1 cellular context compared by ENCODE assay signal in genomic region chr1:245363821-245364220, GRCh38.
TF ChIP-seq lines count a peak whose summit lies in the region.

No MANE protein-coding gene starts in this region.

TF ChIP-seq in HepG2, 621 proteins besides CTCF, POLR2A, EP300 and RAD21 (continued from another document):
- peak in 1 of 2 experiments; percentile 31; a peak in 1 of 4 replicates for TF ChIP-seq HMGXB4 (CRISPR knock-in tag; IDR thresholded peaks at IDR 0.05; ENCODE audit: borderline replicate concordance in 1 of 2, low read depth in 1 of 2)
- TF ChIP-seq STAG1 (CRISPR knock-in tag; IDR thresholded peaks at IDR 0.05) = peak; percentile 77
- TF ChIP-seq SMC3 (IDR thresholded peaks at IDR 0.05; ENCODE audit: low read length) = peak; percentile 43; the same call in 1 of the 2 replicates
- TF ChIP-seq IKZF5 (CRISPR knock-in tag; IDR thresholded peaks at IDR 0.05) = 0 out of 2 replicates have a peak, but pooled peaks have one; percentile 22
- TF ChIP-seq MED13 (CRISPR knock-in tag; IDR thresholded peaks at IDR 0.05) = no peak
- TF ChIP-seq PBX2 (CRISPR knock-in tag; IDR thresholded peaks at IDR 0.05) = no peak
- no peak for TF ChIP-seq ZBTB46 (CRISPR knock-in tag; IDR thresholded peaks at IDR 0.05; ENCODE audit: borderline replicate concordance)
- peak; percentile 37 for TF ChIP-seq TEAD3 (CRISPR knock-in tag; optimal IDR thresholded peaks at IDR 0.05; ENCODE audit: borderline replicate concordance)
- 0 out of 2 replicates have a peak, but pooled peaks have one; percentile 55 for TF ChIP-seq NRL (CRISPR knock-in tag; IDR thresholded peaks at IDR 0.05; ENCODE audit: borderline replicate concordance)
- TF ChIP-seq ZNF687 (CRISPR knock-in tag; IDR thresholded peaks at IDR 0.05) = 0 out of 2 replicates have a peak, but pooled peaks have one; percentile 25
- no peak for TF ChIP-seq SIX1 (CRISPR knock-in tag; IDR thresholded peaks at IDR 0.05; ENCODE audit: borderline replicate concordance)
- no peak for TF ChIP-seq ZBTB40 (IDR thresholded peaks at IDR 0.05)
- TF ChIP-seq ZBTB40 (CRISPR knock-in tag; IDR thresholded peaks at IDR 0.05) = 0 out of 2 replicates have a peak, but pooled peaks have one; percentile 35
- peak; percentile 37; the same call in 1 of the 2 replicates for TF ChIP-seq PATZ1 (CRISPR knock-in tag; IDR thresholded peaks at IDR 0.05)
- no peak for TF ChIP-seq ZNF788 (CRISPR knock-in tag; IDR thresholded peaks at IDR 0.05; ENCODE audit: borderline replicate concordance)
- TF ChIP-seq LCORL (IDR thresholded peaks at IDR 0.05) = no peak
- TF ChIP-seq LCORL (CRISPR knock-in tag; IDR thresholded peaks at IDR 0.05) = 0 out of 2 replicates have a peak, but pooled peaks have one; percentile 23
- TF ChIP-seq SALL1 (CRISPR knock-in tag; IDR thresholded peaks at IDR 0.05) = peak; percentile 44; the same call in 1 of the 2 replicates
- TF ChIP-seq MAX (IDR thresholded peaks at IDR 0.05) = 0 out of 2 replicates have a peak, but pooled peaks have one; percentile 32
- TF ChIP-seq ZNF713 (CRISPR knock-in tag; IDR thresholded peaks at IDR 0.05) = no peak
- peak; percentile 90 for TF ChIP-seq ZNF263 (CRISPR knock-in tag; IDR thresholded peaks at IDR 0.05)
- no peak for TF ChIP-seq HOXA9 (CRISPR knock-in tag; IDR thresholded peaks at IDR 0.05; ENCODE audit: borderline replicate concordance)
- 0 out of 2 replicates have a peak, but pooled peaks have one; percentile 10 for TF ChIP-seq ZNF629 (CRISPR knock-in tag; conservative IDR thresholded peaks at IDR 0.05)
- peak; percentile 39; the same call in 1 of the 2 replicates for TF ChIP-seq ZNF292 (CRISPR knock-in tag; IDR thresholded peaks at IDR 0.05; ENCODE audit: borderline replicate concordance, low read depth)
- 0 out of 2 replicates have a peak, but pooled peaks have one; percentile 67 for TF ChIP-seq ZNF891 (CRISPR knock-in tag; IDR thresholded peaks at IDR 0.05)
- TF ChIP-seq AGO1 (IDR thresholded peaks at IDR 0.05; ENCODE audit: low read depth, low read length, poor library complexity, severe bottlenecking) = no peak
